7 cellular contexts compared by ENCODE assay signal in the genomic region with DNA sequence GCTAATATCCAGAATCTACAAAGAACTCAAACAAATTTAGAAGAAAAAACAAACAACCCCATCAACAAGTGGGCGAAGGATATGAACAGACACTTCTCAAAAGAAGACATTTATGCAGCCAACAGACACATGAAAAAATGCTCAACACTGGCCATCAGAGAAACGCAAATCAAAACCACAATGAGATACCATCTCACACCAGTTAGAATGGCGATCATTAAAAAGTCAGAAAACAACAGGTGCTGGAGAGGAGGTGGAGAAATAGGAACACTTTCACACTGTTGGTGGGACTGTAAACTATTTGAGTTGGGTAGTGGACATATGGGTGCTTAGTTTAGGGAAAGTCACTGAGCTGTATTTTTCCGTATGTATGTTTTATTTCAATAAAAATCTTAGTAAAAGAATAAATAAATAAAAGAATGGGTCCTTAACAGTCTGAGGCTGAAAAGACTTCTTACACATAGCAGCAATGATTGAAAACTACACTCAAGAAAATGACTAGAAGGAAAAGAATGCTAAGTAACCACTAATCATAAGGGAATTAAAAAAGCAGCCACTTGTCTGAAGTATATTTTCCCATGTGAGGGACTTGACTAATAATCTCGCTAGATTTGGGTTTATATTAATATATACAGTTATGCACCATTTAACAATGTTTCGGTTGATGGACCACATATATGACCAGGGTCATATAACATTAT.
DNase-seq lines count a peak whose midpoint lies in the region; FAIRE-seq and TF ChIP-seq lines count a peak whose summit lies in the region.
"Not testable (repeated sequence)": the region's sequence is repeated elsewhere in the genome, so short reads cannot be mapped to it uniquely, and the experiment has no call there.

No MANE protein-coding gene starts in this region.

- POLR2A ChIA-PET in MCF 10A (lab: Yijun Ruan, JAX) = interaction anchor here (0.5 kb wide), 1 partner anchor 101 kb away, joined by 3 read pairs; no protein-coding TSS in a partner anchor

- not testable (repeated sequence) for H3K4me3 Mint-ChIP-seq in MCF 10A (ENCODE audit: unreplicated experiment)

- CTCF ChIA-PET in MCF 10A (lab: Yijun Ruan, JAX) = not testable (repeated sequence)

- in situ Hi-C loops in Caki2 (cut with HindIII; ENCODE audit: low pct_unique_long_range_greater_than_20kb, low sequenced_read_pairs) = not testable (repeated sequence)

- intact Hi-C loops in MCF 10A (cut with micrococcal nuclease) = not testable (repeated sequence)

- BruUV-seq in MCF 10A (replicated peaks; lab: Mats Ljungman, UMichigan) = TSS peak; percentile 39

- FAIRE-seq in RCC 7860 (lab: Jason Lieb, UNC) = peak; percentile 85

- H3K36me3 Mint-ChIP-seq in MCF 10A (ENCODE audit: insufficient read depth, unreplicated experiment) = peaks cover 40% of the 10 kb centered on the region

- not testable (repeated sequence) for TF ChIP-seq CTCF in MCF 10A (IDR thresholded peaks at IDR 0.05; ENCODE audit: unreplicated experiment)

- H3K27me3 Mint-ChIP-seq in MCF 10A (ENCODE audit: insufficient read depth, unreplicated experiment) = not testable (repeated sequence)

- H3K9me3 Mint-ChIP-seq in MCF 10A (ENCODE audit: unreplicated experiment) = not testable (repeated sequence)

- DNase-seq in Caki2 (ENCODE audit: low read depth) = peak; percentile 47
- DNase-seq in HCEC 1CT = peak; percentile 56
- DNase-seq in RCC 7860 (ENCODE audit: low spot score) = peak; percentile 3
- peak; percentile 13 for DNase-seq in MCF 10A (ENCODE audit: unreplicated experiment)
- DNase-seq in fibroblast of gingiva (ENCODE audit: low read depth) = peak; percentile 15
- peak; percentile 9 for DNase-seq in hepatic stellate cell (ENCODE audit: low spot score)
- DNase-seq in myocyte (ENCODE audit: low read depth) = peak; percentile 9

- peak overlapping the region; percentile 46 for H3K27ac Mint-ChIP-seq in MCF 10A (ENCODE audit: low read depth, unreplicated experiment)

- not testable (repeated sequence) for H3K4me1 Mint-ChIP-seq in MCF 10A (ENCODE audit: insufficient read depth, unreplicated experiment)

Comparison
In these comparisons a context has a peak if more than half of its experiments do, and no peak if none do; other contexts are left out.
1. Peak in every context shown above with its lines: DNase-seq.
2. DNase-seq: peak in every context shown above with its lines; median percentile 56 in HCEC 1CT; 47 in Caki2; 15 in fibroblast of gingiva; 13 in MCF 10A; 9 in hepatic stellate cell; 9 in myocyte; 3 in RCC 7860.